ENCODE assay signal across 9 cellular contexts in genomic region chr10:14953452-14954000, GRCh38. TPM values are rescaled to one million over a fixed set of nuclear protein-coding genes. Genes with fewer than 3 reads are reported as not detected.
DNase-seq lines count a peak whose midpoint lies in the region; ATAC-seq and TF ChIP-seq lines count a peak whose summit lies in the region.
"Had no signal": no experiment of that assay in that cellular context is flagged by ENCODE, and none has a peak within 500 bp of the region (broad histone marks: within the 10 kb centered on the region; RNA-seq: fewer than 3 reads in every experiment).

No MANE protein-coding gene starts in this region.

- H3K27me3 ChIP-seq in iPS-18a (ENCODE audit: control insufficient read depth, insufficient read depth, low read length) (peaks cover 59% of the 10 kb centered on the region), skeletal muscle satellite cell (ENCODE audit: control insufficient read depth, insufficient read depth, low read length) (no peaks in the 10 kb centered on the region)

- 0 out of 2 replicates have a peak, but pooled peaks have one; percentile 5 for TF ChIP-seq CTCF in 22Rv1 (IDR thresholded peaks at IDR 0.05)
- no peak for TF ChIP-seq CTCF in GM12864 (IDR thresholded peaks at IDR 0.05; ENCODE audit: low read depth, low read length, missing control alignments)
- TF ChIP-seq CTCF in NB4 (IDR thresholded peaks at IDR 0.05; ENCODE audit: low read depth, low read length) = no peak
- peak; percentile 15 for TF ChIP-seq CTCF in astrocyte of the cerebellum (IDR thresholded peaks at IDR 0.05; ENCODE audit: low read depth, low read length, missing control alignments)

- peak overlapping the region; percentile 87 for H3K4me3 ChIP-seq in GM12864 (ENCODE audit: low read depth, low read length)
- peak overlapping the region; percentile 95 for H3K4me3 ChIP-seq in NB4 (ENCODE audit: low read depth, low read length)
- H3K4me3 ChIP-seq in astrocyte of the cerebellum (ENCODE audit: low read depth, low read length) = peak overlapping the region; percentile 63
- peak overlapping the region; percentile 72 for H3K4me3 ChIP-seq in iPS-18a (ENCODE audit: low read length)
- H3K4me3 ChIP-seq in skeletal muscle satellite cell (ENCODE audit: low read length) = peak overlapping the region; percentile 90

- no peak for TF ChIP-seq POLR2A in NB4 (IDR thresholded peaks at IDR 0.05; ENCODE audit: extremely low read depth, insufficient read length)

- H3K4me2 ChIP-seq in skeletal muscle satellite cell (ENCODE audit: low read length) = peak overlapping the region; percentile 96

- H3K27ac ChIP-seq in 22Rv1 = peak overlapping the region; percentile 93
- H3K27ac ChIP-seq in iPS-18a (ENCODE audit: low read length) = no peak overlapping the region

- H3K9me3 ChIP-seq in iPS-18a (ENCODE audit: control insufficient read depth, low read depth, low read length) (no peaks in the 10 kb centered on the region), skeletal muscle satellite cell (replicated peaks; ENCODE audit: low read length) (no peaks in the 10 kb centered on the region)

- H3K36me3 ChIP-seq in iPS-18a (ENCODE audit: control insufficient read depth, low read depth, low read length) (no peaks in the 10 kb centered on the region), skeletal muscle satellite cell (ENCODE audit: insufficient read depth, low read length) (no peaks in the 10 kb centered on the region)

- H3K9ac ChIP-seq in iPS-18a (ENCODE audit: low read length) (peak overlapping the region; percentile 32), skeletal muscle satellite cell (ENCODE audit: low read depth, low read length) (peak overlapping the region; percentile 90)

- DNase-seq in GM12864 (ENCODE audit: low read depth) = no peak
- peak; percentile 82 for DNase-seq in NB4 (ENCODE audit: low read depth)
- DNase-seq in astrocyte of the cerebellum (ENCODE audit: low read depth) = peak; percentile 34
- no peak for DNase-seq in activated CD4-positive, alpha-beta T cell treated with anti-CD3 and anti-CD28 coated beads for 1 hour

- ATAC-seq in HG02588 (IDR thresholded peaks at IDR 0.05; ENCODE audit: unreplicated experiment) = peak; percentile 34

- peaks cover 8% of the 10 kb centered on the region for H3K4me1 ChIP-seq in iPS-18a (ENCODE audit: control insufficient read depth, low read depth, low read length)
- peaks cover 13% of the 10 kb centered on the region for H3K4me1 ChIP-seq in skeletal muscle satellite cell (ENCODE audit: control insufficient read depth, insufficient read depth, low read length)

- in situ Hi-C loops in astrocyte of the cerebellum (cut with HindIII; ENCODE audit: low sequenced_read_pairs) = no loop called here

RNA-seq across cellular contexts. Expression of gene DCLRE1C, which starts 0.4 kb away (rescaled TPM):
- total RNA-seq in skeletal muscle satellite cell (2012; rRNA removed) = 7.4 TPM in 2 replicates

RNA-seq across cellular contexts. Expression of gene MEIG1, which starts 5.7 kb away (rescaled TPM):
- total RNA-seq in skeletal muscle satellite cell (2012; rRNA removed) = not detected in 2 replicates
- total RNA-seq: NCI-H460 had no signal

Comparison
In these comparisons a context has a peak if more than half of its experiments do, and no peak if none do; other contexts are left out.
1. CTCF ChIP-seq: peak in 22Rv1 (single experiment) and astrocyte of the cerebellum (single experiment); none in GM12864 (single experiment) and NB4 (single experiment).
2. DNase-seq: peak in NB4 (single experiment) and astrocyte of the cerebellum (single experiment); none in GM12864 (single experiment) and activated CD4-positive, alpha-beta T cell treated with anti-CD3 and anti-CD28 coated beads for 1 hour (single experiment).
3. Peak in every context shown above with its lines, with median percentiles within 50 percentile points of each other: H3K4me3 ChIP-seq.